ENCODE assay signal across 9 cellular contexts in genomic region chr4:37803348-37803973, GRCh38. TPM values are rescaled to one million over a fixed set of nuclear protein-coding genes. Genes with fewer than 3 reads are reported as not detected.
DNase-seq lines count a peak whose midpoint lies in the region; ATAC-seq and TF ChIP-seq lines count a peak whose summit lies in the region.
"Had no signal": no experiment of that assay in that cellular context is flagged by ENCODE, and none has a peak within 500 bp of the region (broad histone marks: within the 10 kb centered on the region; RNA-seq: fewer than 3 reads in every experiment).

No MANE protein-coding gene starts in this region.

- DNase-seq in COR-L47 (lab: John Stamatoyannopoulos, UW) (peak; percentile 45), HT-29 (ENCODE audit: low spot score) (peak; percentile 57), PC-3 (peak; percentile 56), erythroblast (lab: John Stamatoyannopoulos, UW) (peak; percentile 57 to 59), osteoblast (ENCODE audit: insufficient read length, low spot score, missing footprints) (no peak)
- DNase-seq in activated effector memory CD4-positive, alpha-beta T cell treated with Interleukin-2 at 50 U/mL for 16 hours, result no peak
- DNase-seq: upper lobe of left lung had no signal

- peak overlapping the region; percentile 34; the same call in 1 of the 2 replicates for H2AFZ ChIP-seq in PC-3 (ENCODE audit: low read length)
- no peak overlapping the region for H2AFZ ChIP-seq in osteoblast (ENCODE audit: low read length)

- no peaks in the 10 kb centered on the region for H4K20me1 ChIP-seq in PC-3 (ENCODE audit: low read length)
- H4K20me1 ChIP-seq in osteoblast (ENCODE audit: insufficient read depth, low read length), result no peaks in the 10 kb centered on the region

- intact Hi-C loops in PC-3 (cut with micrococcal nuclease), result loop anchor here (5.0 to 10.0 kb wide), 3 partner anchors 116 to 371 kb away; partner anchors contain the start of gene RELL1

- H3K4me2 ChIP-seq in PC-3 (ENCODE audit: low read length) (peak overlapping the region; percentile 19; the same call in 1 of the 2 replicates), osteoblast (ENCODE audit: insufficient read depth, low read length) (no peak overlapping the region)

- BruUV-seq in PC-3 (replicated peaks; lab: Mats Ljungman, UMichigan), result no TSS peak

- no peak overlapping the region for H3K9ac ChIP-seq in PC-3 (ENCODE audit: low read length)

- no peak overlapping the region for H3K27ac ChIP-seq in PC-3 (ENCODE audit: low read length)
- H3K27ac ChIP-seq in osteoblast (ENCODE audit: low read depth, low read length), result no peak overlapping the region
- H3K27ac ChIP-seq: upper lobe of left lung had no signal

- CTCF ChIA-PET in PC-3 (lab: Charles Lee), result interaction anchor here (0.6 kb wide), 1 partner anchor 369 kb away, joined by 6 read pairs; no protein-coding TSS in a partner anchor

- H3K79me2 ChIP-seq in PC-3 (ENCODE audit: low read length) (no peaks in the 10 kb centered on the region), osteoblast (ENCODE audit: insufficient read depth, low read length) (no peaks in the 10 kb centered on the region)

- H3K4me3 ChIP-seq in PC-3 (ENCODE audit: low read length) (no peak overlapping the region), osteoblast (ENCODE audit: insufficient read depth, low read length) (no peak overlapping the region)
- H3K4me3 ChIP-seq: upper lobe of left lung had no signal

- ATAC-seq in PC-3 (no peak), GM18870 (IDR thresholded peaks at IDR 0.05; ENCODE audit: unreplicated experiment) (no peak), HG03439 (IDR thresholded peaks at IDR 0.05; ENCODE audit: unreplicated experiment) (no peak)

- H3F3A ChIP-seq in PC-3 (ENCODE audit: low read length, unreplicated experiment), result no peaks in the 10 kb centered on the region

- no peaks in the 10 kb centered on the region for H3K4me1 ChIP-seq in PC-3 (ENCODE audit: insufficient read depth, low read length)
- H3K4me1 ChIP-seq in osteoblast (ENCODE audit: insufficient read depth, low read length), result no peaks in the 10 kb centered on the region
- H3K4me1 ChIP-seq: upper lobe of left lung had no signal

- no peaks in the 10 kb centered on the region for H3K9me2 ChIP-seq in PC-3 (replicated peaks; ENCODE audit: low read length)

- POLR2A ChIA-PET in PC-3 (lab: Charles Lee; ENCODE audit: unreplicated experiment), result no interaction called here

- H3K9me3 ChIP-seq in PC-3 (ENCODE audit: low read length) (no peaks in the 10 kb centered on the region), osteoblast (ENCODE audit: low read depth, low read length) (no peaks in the 10 kb centered on the region)
- H3K9me3 ChIP-seq: upper lobe of left lung had no signal

- H3K27me3 ChIP-seq in PC-3 (ENCODE audit: low read length), result no peaks in the 10 kb centered on the region
- H3K27me3 ChIP-seq in osteoblast (ENCODE audit: insufficient read depth, low read length), result peaks cover 10% of the 10 kb centered on the region
- H3K27me3 ChIP-seq: upper lobe of left lung had no signal

- no peaks in the 10 kb centered on the region for H3K36me3 ChIP-seq in PC-3 (ENCODE audit: low read depth, low read length)
- no peaks in the 10 kb centered on the region for H3K36me3 ChIP-seq in osteoblast (ENCODE audit: insufficient read depth, low read length)
- H3K36me3 ChIP-seq: upper lobe of left lung had no signal

- TF ChIP-seq POLR2A in erythroblast (IDR thresholded peaks at IDR 0.05; ENCODE audit: low read length), result no peak

- peak; percentile 61; the same call in 1 of the 2 replicates for TF ChIP-seq CTCF in PC-3 (conservative IDR thresholded peaks at IDR 0.05; ENCODE audit: low read depth, low read length)
- TF ChIP-seq CTCF in osteoblast (IDR thresholded peaks at IDR 0.05; ENCODE audit: extremely low read depth, low read depth, low read length), result peak; percentile 57

RNA-seq across cellular contexts. Expression of gene PGM2, which starts 23.0 kb away (rescaled TPM):
- total RNA-seq in HT-29 (2014; rRNA removed; shearing (Covaris generic)), result 21.3 and 21.8 TPM in 2 replicates
- 21.0 and 28.6 TPM in 2 replicates for total RNA-seq in PC-3 (2014; rRNA removed)
- total RNA-seq in osteoblast, result 17.1 and 20.3 TPM in 2 replicates

Comparison
In these comparisons a context has a peak if more than half of its experiments do, and no peak if none do; other contexts are left out.
1. DNase-seq: peak in COR-L47 (single experiment), HT-29 (single experiment), PC-3 (single experiment) and erythroblast (2 of 2); none in osteoblast (single experiment) and activated effector memory CD4-positive, alpha-beta T cell treated with Interleukin-2 at 50 U/mL for 16 hours (single experiment).